Comparison of ENCODE assay signal across 8 cellular contexts in the genomic region with DNA sequence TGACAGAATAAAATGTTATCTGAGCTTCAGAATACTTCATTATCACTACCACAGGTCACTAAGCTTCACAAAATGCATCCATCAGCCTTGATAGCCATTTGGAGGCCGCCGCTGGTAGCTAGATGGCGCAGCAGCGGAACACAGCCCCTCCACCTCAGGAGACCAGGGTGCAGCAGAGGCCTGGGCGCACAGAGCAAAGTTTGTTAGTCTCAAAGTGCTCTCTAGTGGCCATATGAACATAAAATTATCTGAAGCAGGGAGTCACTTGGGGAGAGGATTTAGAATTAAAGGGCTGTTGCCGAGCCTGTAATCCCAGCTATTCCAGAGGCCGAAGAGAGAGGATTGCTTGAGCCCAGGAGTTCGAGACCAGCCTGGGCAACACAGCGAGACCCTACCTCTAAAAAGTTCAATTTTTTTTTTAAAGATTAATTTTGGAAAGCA. TPM values are rescaled to one million over a fixed set of nuclear protein-coding genes. Genes with fewer than 3 reads are reported as not detected.
DNase-seq lines count a peak whose midpoint lies in the region; ATAC-seq, FAIRE-seq and TF ChIP-seq lines count a peak whose summit lies in the region.

No MANE protein-coding gene starts in this region.

- ATAC-seq in GM19467 (IDR thresholded peaks at IDR 0.05; ENCODE audit: unreplicated experiment): peak; percentile 100
- ATAC-seq in HG03469 (IDR thresholded peaks at IDR 0.05; ENCODE audit: unreplicated experiment): peak; percentile 99
- ATAC-seq in pancreas: peak; percentile 90 to 96 (median 96)
- ATAC-seq in omental fat pad (ENCODE audit: low FRiP score): no peak

- FAIRE-seq in D721Med (lab: Jason Lieb, UNC) (no peak), pancreas (lab: Jason Lieb, UNC) (no peak)

- TF ChIP-seq CTCF in D721Med (IDR thresholded peaks at IDR 0.05; ENCODE audit: insufficient read depth, missing control alignments): peak; percentile 78
- peak; percentile 34 for TF ChIP-seq CTCF in fibroblast of mammary gland (conservative IDR thresholded peaks at IDR 0.05; ENCODE audit: control insufficient read depth, insufficient read depth, low read depth, low read length)
- TF ChIP-seq CTCF in pancreas (IDR thresholded peaks at IDR 0.05): peak; percentile 19 to 68 (median 48)
- no peak for TF ChIP-seq CTCF in omental fat pad (IDR thresholded peaks at IDR 0.05)

- H3K36me3 ChIP-seq in pancreas: no peaks in the 10 kb centered on the region

- H3K27me3 ChIP-seq in pancreas: no peaks in the 10 kb centered on the region

- peaks cover 0 to 11% (median 7%) of the 10 kb centered on the region in 3 donors for H3K4me1 ChIP-seq in pancreas

- DNase-seq in D721Med (ENCODE audit: insufficient read length, low spot score): no peak
- DNase-seq in NOMO-1 treated with DMSO at 0.1 percent for 48 hours (lab: John Stamatoyannopoulos, UW; ENCODE audit: unreplicated experiment): peak; percentile 76
- DNase-seq in activated T-cell treated with anti-CD3 and anti-CD28 coated beads for 24 hours (ENCODE audit: low read depth): peak; percentile 24
- DNase-seq in fibroblast of mammary gland (ENCODE audit: low read depth): peak; percentile 62
- DNase-seq in pancreas: peak; percentile 72 to 87 (median 82)
- DNase-seq in omental fat pad (ENCODE audit: low spot score): no peak

- WGBS in pancreas, 2 donors: 20 to 24% methylated on average over 9 of the region's 9 CpGs

- no peaks in the 10 kb centered on the region for H3K9me3 ChIP-seq in pancreas

- no peak overlapping the region for H3K27ac ChIP-seq in pancreas

- H3K4me3 ChIP-seq in fibroblast of mammary gland (ENCODE audit: control insufficient read depth, low read depth, low read length) (no peak overlapping the region), pancreas (no peak overlapping the region)

- intact Hi-C loops in pancreas (cut with DNase I): loop anchor here in 1 of 3 donors (10.0 kb wide), 1 partner anchor 121 kb away; no protein-coding TSS in a partner anchor

RNA-seq across cellular contexts. Expression of a gene that starts 8.1 kb away (rescaled TPM):
- 10 to 100 TPM; 42.0 to 65.2 (median 48.8) TPM for total RNA-seq in pancreas
- 10 to 100 TPM; 28.0 to 41.6 TPM for polyA plus RNA-seq in pancreas
- 10 to 100 TPM; 43.3 to 79.0 (median 53.1) TPM for total RNA-seq in omental fat pad

Comparison
In these comparisons a context has a peak if more than half of its experiments do, and no peak if none do; other contexts are left out.
1. DNase-seq: peak in NOMO-1 treated with DMSO at 0.1 percent for 48 hours (single experiment), activated T-cell treated with anti-CD3 and anti-CD28 coated beads for 24 hours (single experiment), fibroblast of mammary gland (single experiment) and pancreas (6 of 6); none in D721Med (single experiment) and omental fat pad (single experiment).
2. CTCF ChIP-seq: peak in D721Med (single experiment), fibroblast of mammary gland (single experiment) and pancreas (4 of 4); none in omental fat pad (0 of 3).